25 cellular contexts compared by ENCODE assay signal in genomic region chr2:196657332-196657731, GRCh38.
"Had no signal": no experiment of that assay in that cellular context is flagged by ENCODE, and none has a peak within 500 bp of the region (broad histone marks: within the 10 kb centered on the region; RNA-seq: fewer than 3 reads in every experiment).

No MANE protein-coding gene starts in this region.

- H3K9ac ChIP-seq: KMS-11, SK-N-SH had no signal

- H3K4me3 Mint-ChIP-seq: T-cell; T-helper 1 cell treated with Interleukin-12 subunit alpha and Interleukin-12 subunit beta and Interleukin-4 antibody, amounts not matched to agents 30 μg/mL and 1 μg/mL, for 36 hours had no signal

- H3K4me1 Mint-ChIP-seq: T-cell had no signal

- H3K27ac Mint-ChIP-seq: T-cell; T-helper 1 cell treated with Interleukin-12 subunit alpha and Interleukin-12 subunit beta and Interleukin-4 antibody, amounts not matched to agents 30 μg/mL and 1 μg/mL, for 36 hours had no signal

- H3K27me3 Mint-ChIP-seq: T-cell had no signal

- H3K9me3 ChIP-seq: SK-N-SH had no signal

- DNase-seq: Kasumi-1, NCI-H1092, NCI-H1105 treated with DMSO at 0.1 percent for 48 hours, NCI-H1417 treated with DMSO at 0.1 percent for 48 hours, NCI-H146, NCI-H1694 treated with DMSO at 0.1 percent for 48 hours, NCI-H1930, NCI-H2081, NCI-H2107, NCI-H2227 treated with DMSO at 0.1 percent for 48 hours, NCI-H446, NCI-H510A, NCI-H524 treated with DMSO at 0.1 percent for 48 hours, NCI-H69, NCI-H774, RPMI8226, SHP77, SK-N-SH, SW 1271, T-cell had no signal

- H3K27ac ChIP-seq: HL-60, KMS-11 had no signal

- FAIRE-seq: HTR-8/SVneo, RCC 7860 had no signal

- H3K4me2 ChIP-seq: KMS-11, SK-N-SH had no signal

- ATAC-seq: T-cell had no signal
